ENCODE assay signal across 8 cellular contexts in genomic region chr5:23208959-23209431, GRCh38.
A peak's percentile ranks its signal among the peaks of the same experiment; 100 is the strongest.
DNase-seq lines count a peak whose midpoint lies in the region; ATAC-seq, FAIRE-seq and TF ChIP-seq lines count a peak whose summit lies in the region.

No MANE protein-coding gene starts in this region.

- no peaks in the 10 kb centered on the region for H3K36me3 Mint-ChIP-seq in CD4-positive, alpha-beta T cell (ENCODE audit: low read depth)

- no peak for TF ChIP-seq POLR2A in A549 (IDR thresholded peaks at IDR 0.05; ENCODE audit: low read length)
- no peak for TF ChIP-seq POLR2A in transverse colon (IDR thresholded peaks at IDR 0.05)

- intact Hi-C loops in transverse colon (cut with DNase I; ENCODE audit: low total_unique reads), result no loop called here
- intact Hi-C loops in CD4-positive, alpha-beta T cell (cut with DNase I, micrococcal nuclease), result no loop called here

- peaks cover 3% of the 10 kb centered on the region for H3K9me3 Mint-ChIP-seq in CD4-positive, alpha-beta T cell

- H3K4me2 ChIP-seq in A549, result no peak overlapping the region

- no peaks in the 10 kb centered on the region for H3K4me1 ChIP-seq in A549
- H3K4me1 ChIP-seq in transverse colon, result no peaks in the 10 kb centered on the region

- DNase-seq in A549 (ENCODE audit: low read depth in 1 of 2, low spot score in 1 of 2) (peak; percentile 12 to 68), GM13976 (ENCODE audit: low spot score) (peak; percentile 56), NCI-H146 (lab: John Stamatoyannopoulos, UW) (peak; percentile 54), SKM-1 (lab: John Stamatoyannopoulos, UW; ENCODE audit: unreplicated experiment) (peak; percentile 64), germinal center (ENCODE audit: low spot score) (peak; percentile 6), transverse colon (no peak)
- no peak for DNase-seq in CD4-positive, alpha-beta T cell

- no peaks in the 10 kb centered on the region for H3K27me3 ChIP-seq in transverse colon
- H3K27me3 ChIP-seq in CD4-positive, alpha-beta T cell (ENCODE audit: control insufficient read depth, insufficient read depth, low read length), result no peaks in the 10 kb centered on the region

- no peak overlapping the region for H3K4me3 Mint-ChIP-seq in CD4-positive, alpha-beta T cell

- H3K4me3 ChIP-seq in A549 (no peak overlapping the region), transverse colon (no peak overlapping the region)

- WGBS in A549 (ENCODE audit: missing lambda C conversion rate), result 5% methylated on average over 1 of the region's 1 CpG
- 0 to 6% methylated on average over 1 of the region's 1 CpG for WGBS in transverse colon (ENCODE audit: low coverage in 1 of 2), 2 donors

- no peaks in the 10 kb centered on the region for H3K27me3 Mint-ChIP-seq in CD4-positive, alpha-beta T cell

- POLR2A ChIA-PET in A549 (lab: Yijun Ruan, JAX), result interaction anchor here (0.7 kb wide), 1 partner anchor 298 kb away, joined by 4 read pairs; the partner anchor contains the start of gene PRDM9
- POLR2A ChIA-PET in CD4-positive, alpha-beta T cell (lab: Charles Lee), result no interaction called here

- H3K4me1 Mint-ChIP-seq in CD4-positive, alpha-beta T cell (ENCODE audit: low read depth), result no peaks in the 10 kb centered on the region

- H3K9me3 ChIP-seq in A549, result no peaks in the 10 kb centered on the region
- no peaks in the 10 kb centered on the region for H3K9me3 ChIP-seq in transverse colon
- H3K9me3 ChIP-seq in CD4-positive, alpha-beta T cell (ENCODE audit: control insufficient read depth, low read length), result no peaks in the 10 kb centered on the region

- H3K27ac ChIP-seq in A549, result no peak overlapping the region
- no peak overlapping the region for H3K27ac ChIP-seq in transverse colon
- H3K27ac ChIP-seq in CD4-positive, alpha-beta T cell (ENCODE audit: low read depth, low read length), result no peak overlapping the region

- no peaks in the 10 kb centered on the region for H3K36me3 ChIP-seq in transverse colon

- TF ChIP-seq RAD21 in A549 (conservative IDR thresholded peaks at IDR 0.05 in 1 of 2, IDR thresholded peaks at IDR 0.05 in 1 of 2), result peak; percentile 56 to 68; a peak in 4 of 5 replicates

- CTCF ChIA-PET in A549 (lab: Yijun Ruan, JAX), result interaction anchor here (0.6 to 1.7 kb wide), 8 partner anchors 13 to 600 kb away, joined by 3 to 7 read pairs (median 3); partner anchors contain the start of gene CDH12
- CTCF ChIA-PET in CD4-positive, alpha-beta T cell (lab: Charles Lee), result no interaction called here

- TF ChIP-seq CTCF in A549 (IDR thresholded peaks at IDR 0.05), result peak; percentile 56
- TF ChIP-seq CTCF in GM13976 (IDR thresholded peaks at IDR 0.05; ENCODE audit: borderline replicate concordance, control extremely low read depth, extremely low read depth, insufficient read depth, missing control alignments), result peak; percentile 67
- peak in 3 of 5 experiments; percentile 33 to 48 (median 47) for TF ChIP-seq CTCF in transverse colon (IDR thresholded peaks at IDR 0.05)
- no peak for TF ChIP-seq CTCF in CD4-positive, alpha-beta T cell (IDR thresholded peaks at IDR 0.05)

- in situ Hi-C loops in GM13976 (cut with MboI; ENCODE audit: low sequenced_read_pairs, unreplicated experiment), result no loop called here
- in situ Hi-C loops in transverse colon (cut with MboI; ENCODE audit: low pct_ligation_motif_present in 1 of 4, low pct_unique_long_range_greater_than_20kb in 1 of 4, low sequenced_read_pairs in 3 of 4), result no loop called here

- ATAC-seq in A549 (peak; percentile 70 to 87; a peak in 5 of 6 replicates), HG02678 (IDR thresholded peaks at IDR 0.05; ENCODE audit: unreplicated experiment) (peak; percentile 88)
- ATAC-seq in CD4-positive, alpha-beta T cell (ENCODE audit: poor library complexity), result no peak

- H3K27ac Mint-ChIP-seq in CD4-positive, alpha-beta T cell, result no peak overlapping the region

- TF ChIP-seq EP300 in A549 (IDR thresholded peaks at IDR 0.05) (no peak), transverse colon (IDR thresholded peaks at IDR 0.05; ENCODE audit: low read depth) (no peak)

- no peak for FAIRE-seq in A549 (lab: Jason Lieb, UNC)

TF ChIP-seq in A549, 52 proteins besides CTCF, POLR2A, EP300 and RAD21:
- peak; percentile 40 for TF ChIP-seq MAFK (IDR thresholded peaks at IDR 0.05; ENCODE audit: partially characterized antibody)
- TF ChIP-seq CBX8 (IDR thresholded peaks at IDR 0.05), result no peak
- peak; percentile 42 for TF ChIP-seq SMC3 (IDR thresholded peaks at IDR 0.05)
TF ChIP-seq in A549: peak in this region for 2.

Comparison
In these comparisons a context has a peak if more than half of its experiments do, and no peak if none do; other contexts are left out.
1. DNase-seq: peak in A549 (2 of 2), GM13976 (single experiment), NCI-H146 (single experiment), SKM-1 (single experiment) and germinal center (single experiment); none in transverse colon (single experiment) and CD4-positive, alpha-beta T cell (0 of 10).